Comparison of ENCODE assay signal across 23 cellular contexts in the genomic region with DNA sequence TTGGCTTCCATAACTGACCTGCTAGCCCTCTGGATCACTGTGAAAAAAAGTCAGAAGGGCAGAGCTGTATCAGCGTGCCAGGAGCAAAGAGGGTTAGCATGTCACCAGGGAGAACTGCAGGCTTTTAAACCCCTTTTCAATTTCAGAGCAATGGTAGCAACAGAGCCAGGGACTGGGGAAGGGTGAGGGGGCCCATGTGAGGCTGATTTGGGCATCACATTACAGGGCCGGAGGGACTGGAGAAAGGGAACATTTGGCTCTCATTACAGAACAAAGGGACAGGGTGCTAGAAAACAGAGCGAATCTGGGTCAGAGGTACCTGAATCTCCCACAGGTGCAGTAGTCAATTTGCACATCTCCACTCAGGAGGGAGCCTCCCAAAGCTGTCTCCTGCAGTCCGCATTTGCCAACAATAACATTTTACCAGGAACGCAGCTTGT.
DNase-seq lines count a peak whose midpoint lies in the region; ATAC-seq and TF ChIP-seq lines count a peak whose summit lies in the region.
"Had no signal": no experiment of that assay in that cellular context is flagged by ENCODE, and none has a peak within 500 bp of the region (broad histone marks: within the 10 kb centered on the region; RNA-seq: fewer than 3 reads in every experiment).

No MANE protein-coding gene starts in this region.

- no peaks in the 10 kb centered on the region for H3K27me3 Mint-ChIP-seq in endodermal cell (ENCODE audit: insufficient read depth)
- H3K27me3 Mint-ChIP-seq: T-helper 17 cell had no signal

- dilution Hi-C loops in mammary epithelial cell (cut with HindIII; ENCODE audit: low sequenced_read_pairs), result no loop called here

- in situ Hi-C loops in mammary epithelial cell (cut with MboI; ENCODE audit: low sequenced_read_pairs in 2 of 2), result no loop called here

- no peaks in the 10 kb centered on the region for H4K20me1 ChIP-seq in mammary epithelial cell (ENCODE audit: insufficient read depth, low read length)

- intact Hi-C loops in mammary epithelial cell (cut with micrococcal nuclease), result no loop called here

- DNase-seq in ELF-1 (ENCODE audit: low read depth, low spot score) (peak; percentile 9), NCI-H146 treated with DMSO at 0.1 percent for 48 hours (lab: John Stamatoyannopoulos, UW; ENCODE audit: unreplicated experiment) (peak; percentile 75), endodermal cell (peak; percentile 67), iPS-NIHi11 (ENCODE audit: low spot score) (peak; percentile 41), mammary epithelial cell (no peak), DMS53 (lab: John Stamatoyannopoulos, UW) (no peak)
- DNase-seq: activated effector memory CD4-positive, alpha-beta T cell treated with Interleukin-2 at 50 U/mL for 16 hours; COR-L47; DND-41; head of caudate nucleus; KG1; MV-4-11; ovary; PC-3; substantia nigra; T-helper 17 cell; WERI-Rb-1 had no signal

- TF ChIP-seq CTCF in endodermal cell (conservative IDR thresholded peaks at IDR 0.05), result no peak
- TF ChIP-seq CTCF in mammary epithelial cell (conservative IDR thresholded peaks at IDR 0.05 in 1 of 2, IDR thresholded peaks at IDR 0.05 in 1 of 2; ENCODE audit: extremely low read depth in 1 of 2, insufficient read depth in 1 of 2, low read depth in 1 of 2, low read length in 2 of 2), result no peak

- H3K36me3 Mint-ChIP-seq in endodermal cell (ENCODE audit: low read depth), result no peaks in the 10 kb centered on the region

- BruUV-seq in mammary epithelial cell (replicated peaks; lab: Mats Ljungman, UMichigan), result no TSS peak

- ATAC-seq in GM19397 (IDR thresholded peaks at IDR 0.05; ENCODE audit: unreplicated experiment), result no peak
- no peak for ATAC-seq in GM21529 (IDR thresholded peaks at IDR 0.05; ENCODE audit: unreplicated experiment)
- ATAC-seq: A549, PC-3, sciatic nerve, T-helper 17 cell had no signal

- no peak overlapping the region for H3K4me3 Mint-ChIP-seq in endodermal cell
- H3K4me3 Mint-ChIP-seq: T-helper 17 cell had no signal

- no peaks in the 10 kb centered on the region for H3K27me3 ChIP-seq in endodermal cell (ENCODE audit: control insufficient read depth, insufficient read depth, low read length, poor library complexity, severe bottlenecking)
- H3K27me3 ChIP-seq in mammary epithelial cell (ENCODE audit: insufficient read depth, low read length), result peaks cover 4% of the 10 kb centered on the region
- H3K27me3 ChIP-seq: ovary had no signal

- no peaks in the 10 kb centered on the region for H3K79me2 ChIP-seq in mammary epithelial cell (ENCODE audit: insufficient read depth, low read length)

- 63 to 74% methylated on average over 4 to 5 of the region's 5 CpGs for WGBS in endodermal cell (ENCODE audit: insufficient coverage in 1 of 2, insufficient read length in 1 of 2), 2 experiments
- WGBS in mammary epithelial cell (ENCODE audit: low coverage, missing lambda C conversion rate), result 58% methylated on average over 5 of the region's 5 CpGs

- H3K4me1 ChIP-seq in endodermal cell (ENCODE audit: control insufficient read depth, insufficient read depth, low read length) (no peaks in the 10 kb centered on the region), mammary epithelial cell (ENCODE audit: insufficient read depth, low read length) (no peaks in the 10 kb centered on the region)
- H3K4me1 ChIP-seq: A549, SJSA1 had no signal

- H3K27ac ChIP-seq in endodermal cell (ENCODE audit: low read depth, low read length) (no peak overlapping the region), mammary epithelial cell (ENCODE audit: insufficient read depth, low read depth, low read length) (no peak overlapping the region)
- H3K27ac ChIP-seq: A549, coronary artery, ovary, SJSA1, WERI-Rb-1 had no signal

- no peaks in the 10 kb centered on the region for H3K9me3 ChIP-seq in endodermal cell (ENCODE audit: control insufficient read depth, low read length)
- no peaks in the 10 kb centered on the region for H3K9me3 ChIP-seq in mammary epithelial cell (replicated peaks; ENCODE audit: insufficient read depth, low read length)
- H3K9me3 ChIP-seq: A549, ovary, SJSA1 had no signal

- H3K9me3 Mint-ChIP-seq in endodermal cell, result no peaks in the 10 kb centered on the region

- peak overlapping the region; percentile 58 for H3K27ac Mint-ChIP-seq in endodermal cell
- H3K27ac Mint-ChIP-seq: T-helper 17 cell had no signal

- no peak overlapping the region for H2AFZ ChIP-seq in mammary epithelial cell (ENCODE audit: low read depth, low read length)

- no peak overlapping the region for H3K4me2 ChIP-seq in mammary epithelial cell (ENCODE audit: insufficient read depth, low read depth, low read length)
- H3K4me2 ChIP-seq: A549 had no signal

- CTCF ChIA-PET in mammary epithelial cell (lab: Charles Lee; ENCODE audit: low non-redundant PET), result no interaction called here

- no peak overlapping the region for H3K9ac ChIP-seq in endodermal cell (ENCODE audit: extremely low read depth, low read length, poor library complexity, severe bottlenecking)
- H3K9ac ChIP-seq in mammary epithelial cell (ENCODE audit: insufficient read depth, low read length), result no peak overlapping the region

- H3K4me3 ChIP-seq in endodermal cell (ENCODE audit: low read length) (no peak overlapping the region), mammary epithelial cell (replicated peaks in 1 of 3; ENCODE audit: insufficient read depth in 1 of 3, low read depth in 2 of 3, low read length in 3 of 3) (no peak overlapping the region)
- H3K4me3 ChIP-seq: A549, coronary artery, ovary, SJSA1 had no signal

- peaks cover 12% of the 10 kb centered on the region for H3K4me1 Mint-ChIP-seq in endodermal cell
- H3K4me1 Mint-ChIP-seq: T-helper 17 cell had no signal

- no peaks in the 10 kb centered on the region for H3K36me3 ChIP-seq in endodermal cell (ENCODE audit: control insufficient read depth, insufficient read depth, low read length)
- H3K36me3 ChIP-seq in mammary epithelial cell (ENCODE audit: insufficient read depth, low read length), result no peaks in the 10 kb centered on the region
- H3K36me3 ChIP-seq: ovary, SJSA1, WERI-Rb-1 had no signal

Comparison
In these comparisons a context has a peak if more than half of its experiments do, and no peak if none do; other contexts are left out.
1. DNase-seq: peak in ELF-1 (single experiment), NCI-H146 treated with DMSO at 0.1 percent for 48 hours (single experiment), endodermal cell (single experiment) and iPS-NIHi11 (single experiment); none in mammary epithelial cell (single experiment) and DMS53 (single experiment).